ENCODE assay signal across 11 cellular contexts in genomic region chr7:26186364-26187311, GRCh38. TPM values are rescaled to one million over a fixed set of nuclear protein-coding genes. Genes with fewer than 3 reads are reported as not detected.
DNase-seq lines count a peak whose midpoint lies in the region; ATAC-seq, FAIRE-seq and TF ChIP-seq lines count a peak whose summit lies in the region.
"Had no signal": no experiment of that assay in that cellular context is flagged by ENCODE, and none has a peak within 500 bp of the region (broad histone marks: within the 10 kb centered on the region; RNA-seq: fewer than 3 reads in every experiment).

No MANE protein-coding gene starts in this region.

- FAIRE-seq in GM12878 (lab: Jason Lieb, UNC) (no peak), small intestine (lab: Jason Lieb, UNC) (no peak)

- SMC1A ChIA-PET in GM12878 (lab: Charles Lee; ENCODE audit: uncharacterized antibody, unreplicated experiment) = interaction anchor here (1.0 to 3.3 kb wide), 7 partner anchors 10 to 293 kb away, joined by 3 to 23 read pairs (median 5); no protein-coding TSS in a partner anchor

- no peaks in the 10 kb centered on the region for H3K27me3 Mint-ChIP-seq in T-helper 2 cell treated with Interferon-gamma antibody and Interleukin-4, amounts not matched to agents 5 μg/mL and 100 μg/mL, for 36 hours (ENCODE audit: low read depth)
- peaks cover 6% of the 10 kb centered on the region for H3K27me3 Mint-ChIP-seq in glutamatergic neuron (ENCODE audit: unreplicated experiment)

- H4K20me1 ChIP-seq in GM12878 (ENCODE audit: control insufficient read depth, insufficient read depth) = no peaks in the 10 kb centered on the region; the same call in 1 of the 2 replicates

- no peak for TF ChIP-seq RAD21 in GM12878 (IDR thresholded peaks at IDR 0.05; ENCODE audit: insufficient read depth, low read depth, low read length)

- RAD21 ChIA-PET in GM12878 (lab: Charles Lee; ENCODE audit: unreplicated experiment) = interaction anchor here (0.7 to 2.7 kb wide), 3 partner anchors 8 to 95 kb away, joined by 3 to 13 read pairs (median 3); no protein-coding TSS in a partner anchor

- H3K27ac ChIP-seq in GM12878 (ENCODE audit: control insufficient read depth, insufficient read depth) = no peak overlapping the region
- H3K27ac ChIP-seq in small intestine (ENCODE audit: low read depth in 1 of 2, low read length in 1 of 2) = peak overlapping the region in 1 of 2 donors; percentile 11
- H3K27ac ChIP-seq: left ventricle myocardium inferior had no signal

- in situ Hi-C loops in GM12878 (cut with MboI) = no loop called here

- CTCF ChIA-PET in GM12878 (lab: Yijun Ruan, JAX) = interaction anchor here (0.8 to 3.0 kb wide), 6 partner anchors 11 to 293 kb away, joined by 3 to 29 read pairs (median 4); no protein-coding TSS in a partner anchor

- no TSS peak for BruUV-seq in GM12878 (replicated peaks; lab: Mats Ljungman, UMichigan)

- H3K4me2 ChIP-seq in GM12878 (ENCODE audit: control insufficient read depth, insufficient read depth) = no peak overlapping the region

- H3K4me1 Mint-ChIP-seq in T-helper 2 cell treated with Interferon-gamma antibody and Interleukin-4, amounts not matched to agents 5 μg/mL and 100 μg/mL, for 36 hours (ENCODE audit: low read depth) = peaks cover 64% of the 10 kb centered on the region
- H3K4me1 Mint-ChIP-seq in glutamatergic neuron (ENCODE audit: low read depth, unreplicated experiment) = peaks cover 3% of the 10 kb centered on the region

- ATAC-seq in GM12878 = peak; percentile 5

- H3K9me3 Mint-ChIP-seq in T-helper 2 cell treated with Interferon-gamma antibody and Interleukin-4, amounts not matched to agents 5 μg/mL and 100 μg/mL, for 36 hours = no peaks in the 10 kb centered on the region
- H3K9me3 Mint-ChIP-seq in glutamatergic neuron (ENCODE audit: unreplicated experiment) = peaks cover 6% of the 10 kb centered on the region

- peak; percentile 68 for TF ChIP-seq POLR2A in GM12878 (IDR thresholded peaks at IDR 0.05; ENCODE audit: low read depth, low read length)

- POLR2A ChIA-PET in GM12878 (lab: Charles Lee) = interaction anchor here (0.6 to 2.6 kb wide), 3 partner anchors 11 to 74 kb away, joined by 4 to 8 read pairs (median 6); no protein-coding TSS in a partner anchor

- H3K9me3 ChIP-seq in GM12878 (replicated peaks; ENCODE audit: control insufficient read depth, insufficient read depth, low read length) = no peaks in the 10 kb centered on the region
- no peaks in the 10 kb centered on the region for H3K9me3 ChIP-seq in small intestine (ENCODE audit: control insufficient read depth, low read depth)
- H3K9me3 ChIP-seq: left ventricle myocardium inferior, sigmoid colon had no signal

- no peak overlapping the region for H3K9ac ChIP-seq in GM12878 (ENCODE audit: control insufficient read depth, insufficient read depth, low read length)

- TF ChIP-seq EP300 in GM12878 (IDR thresholded peaks at IDR 0.05; ENCODE audit: borderline replicate concordance in 1 of 2, control insufficient read depth in 1 of 2, low read depth in 2 of 2, low read length in 2 of 2) = no peak

- 72% methylated on average over 5 of the region's 5 CpGs for WGBS in GM12878 (ENCODE audit: insufficient coverage, insufficient replicate concordance, low lambda C conversion rate, missing lambda C conversion rate)
- 74 to 84% (median 80%) methylated on average over 5 of the region's 5 CpGs for WGBS in small intestine, 3 donors

- peak overlapping the region; percentile 73 for H3K27ac Mint-ChIP-seq in T-helper 2 cell treated with Interferon-gamma antibody and Interleukin-4, amounts not matched to agents 5 μg/mL and 100 μg/mL, for 36 hours
- no peak overlapping the region for H3K27ac Mint-ChIP-seq in glutamatergic neuron (ENCODE audit: unreplicated experiment)

- DNase-seq in T-helper 2 cell treated with Interferon-gamma antibody and Interleukin-4, amounts not matched to agents 5 μg/mL and 100 μg/mL, for 36 hours (ENCODE audit: low spot score) = no peak
- DNase-seq in T-helper 2 cell (no peak), NCI-H226 (peak; percentile 50), GM12878 (ENCODE audit: low read depth, low spot score) (no peak), small intestine (peak; percentile 3), cerebellum (ENCODE audit: low spot score) (no peak), glutamatergic neuron (no peak), posterior cingulate gyrus (no peak)
- DNase-seq: caudate nucleus, left ventricle myocardium inferior, sigmoid colon had no signal

- H3K4me3 ChIP-seq in GM12878 (no peak overlapping the region), small intestine (ENCODE audit: low read depth in 1 of 2, low read length in 2 of 2) (no peak overlapping the region)
- H3K4me3 ChIP-seq: left ventricle myocardium inferior, sigmoid colon had no signal

- H3K36me3 Mint-ChIP-seq in T-helper 2 cell treated with Interferon-gamma antibody and Interleukin-4, amounts not matched to agents 5 μg/mL and 100 μg/mL, for 36 hours (ENCODE audit: low read depth) = peaks cover 79% of the 10 kb centered on the region
- no peaks in the 10 kb centered on the region for H3K36me3 Mint-ChIP-seq in glutamatergic neuron (ENCODE audit: unreplicated experiment)

- H3K4me3 Mint-ChIP-seq in T-helper 2 cell treated with Interferon-gamma antibody and Interleukin-4, amounts not matched to agents 5 μg/mL and 100 μg/mL, for 36 hours = no peak overlapping the region
- H3K4me3 Mint-ChIP-seq in glutamatergic neuron (ENCODE audit: unreplicated experiment) = no peak overlapping the region

- H3K27me3 ChIP-seq in GM12878 (replicated peaks in 1 of 2; ENCODE audit: control insufficient read depth in 2 of 2, insufficient read depth in 2 of 2, low read length in 1 of 2) (no peaks in the 10 kb centered on the region), small intestine (ENCODE audit: control insufficient read depth in 2 of 2, insufficient read depth in 2 of 2, low read length in 2 of 2) (no peaks in the 10 kb centered on the region)
- H3K27me3 ChIP-seq: sigmoid colon had no signal

- TF ChIP-seq CTCF in GM12878 (IDR thresholded peaks at IDR 0.05 in 2 of 3, conservative IDR thresholded peaks at IDR 0.05 in 1 of 3; ENCODE audit: control insufficient read depth in 2 of 3, extremely low read depth in 1 of 3, insufficient read depth in 1 of 3, low read depth in 3 of 3, low read length in 3 of 3) = no peak
- TF ChIP-seq CTCF in glutamatergic neuron (IDR thresholded peaks at IDR 0.05; ENCODE audit: partially characterized antibody, unreplicated experiment) = no peak

- no peak overlapping the region for H2AFZ ChIP-seq in GM12878 (ENCODE audit: control insufficient read depth, low read depth, low read length)

- peaks cover 8% of the 10 kb centered on the region; the same call in 1 of the 2 replicates for H3K4me1 ChIP-seq in GM12878 (ENCODE audit: control insufficient read depth, insufficient read depth, low read length)
- H3K4me1 ChIP-seq in small intestine (ENCODE audit: control insufficient read depth in 2 of 2, insufficient read depth in 1 of 2, low read depth in 1 of 2, low read length in 1 of 2) = peaks cover 2 to 3% of the 10 kb centered on the region in 2 donors

- H3K79me2 ChIP-seq in GM12878 (ENCODE audit: control insufficient read depth, insufficient read depth, low read length) = peaks cover 16% of the 10 kb centered on the region

- peaks cover 3 to 19% of the 10 kb centered on the region in 2 experiments; a peak in 3 of 4 replicates for H3K36me3 ChIP-seq in GM12878 (ENCODE audit: control insufficient read depth in 2 of 2, insufficient read depth in 2 of 2, low read length in 1 of 2)
- H3K36me3 ChIP-seq in small intestine (ENCODE audit: control insufficient read depth in 2 of 2, insufficient read depth in 2 of 2, low read length in 2 of 2) = peaks cover 2 to 13% of the 10 kb centered on the region in 2 donors

- intact Hi-C loops in GM12878 (cut with micrococcal nuclease; ENCODE audit: unreplicated experiment) = no loop called here
- intact Hi-C loops in posterior cingulate gyrus (cut with DNase I) = no loop called here

RNA-seq across cellular contexts. Expression of gene HNRNPA2B1, which starts 13.9 kb away (rescaled TPM):
- 404 and 419 TPM in 2 replicates for total RNA-seq in GM12878 (2013; cell fraction: nucleolus; rRNA removed)
- total RNA-seq in GM12878 (2014; rRNA removed) (295 and 319 TPM in 2 replicates), GM12878 (2014; rRNA removed; fragmentation: Illumina TruSeq; extraction: Trizol) (603 and 632 TPM in 2 replicates), GM12878 (2021) (699 and 740 TPM in 2 replicates), cerebellum (193 TPM), glutamatergic neuron (ENCODE audit: unreplicated experiment) (685 TPM)
- polyA plus RNA-seq in GM12878 (2011; ENCODE audit: low read depth) = 532 TPM
- polyA plus RNA-seq in GM12878 (2011; rRNA removed) (721 and 1,149 TPM in 2 replicates), GM12878 (2014; fragmentation: Illumina TruSeq; extraction: Trizol) (1,357 and 1,719 TPM in 2 replicates), GM12878 (2014; fragmentation: Nextera tagmentation; extraction: Ambion mirVana) (1,000 to 10,000 TPM in 1 of 2 experiments, 100 to 1,000 TPM in 1; 726 to 1,124 TPM), GM12878 (2014; rRNA removed) (1,063 and 1,240 TPM in 2 replicates), GM12878 (2016; fragmentation: Nextera tagmentation; extraction: Ambion mirVana) (1,000 to 10,000 TPM; 1,359 to 1,396 TPM), small intestine (1,000 to 10,000 TPM in 1 of 3 donors, 100 to 1,000 TPM in 2; 495 to 1,007 (median 600) TPM)
- 265 and 307 TPM in 2 replicates for polyA plus RNA-seq in GM12878 (2011; cell fraction: cytosol; rRNA removed)
- 577 and 864 TPM in 2 replicates for polyA plus RNA-seq in GM12878 (2011; cell fraction: nucleus; rRNA removed)
- 686 TPM in 2 replicates for polyA plus RNA-seq in GM12878 (2012)
- polyA minus RNA-seq in GM12878 (2011; rRNA and poly(A)+ RNA removed) = 198 and 212 TPM in 2 replicates
- 167 and 191 TPM in 2 replicates for polyA minus RNA-seq in GM12878 (2011; cell fraction: cytosol; rRNA and poly(A)+ RNA removed)
- polyA minus RNA-seq in GM12878 (2011; cell fraction: nucleus; rRNA and poly(A)+ RNA removed) = 133 and 235 TPM in 2 replicates

RNA-seq across cellular contexts. Expression of gene CBX3, which starts 14.9 kb away (rescaled TPM):
- total RNA-seq in GM12878 (2013; cell fraction: nucleolus; rRNA removed) = 188 TPM in 2 replicates
- 153 and 181 TPM in 2 replicates for total RNA-seq in GM12878 (2014; rRNA removed)
- 303 and 305 TPM in 2 replicates for total RNA-seq in GM12878 (2014; rRNA removed; fragmentation: Illumina TruSeq; extraction: Trizol)
- 194 and 201 TPM in 2 replicates for total RNA-seq in GM12878 (2021)
- polyA plus RNA-seq in GM12878 (2011; ENCODE audit: low read depth) = 71.4 TPM
- polyA plus RNA-seq in GM12878 (2011; rRNA removed) = 238 and 407 TPM in 2 replicates
- 70.7 and 72.5 TPM in 2 replicates for polyA plus RNA-seq in GM12878 (2011; cell fraction: cytosol; rRNA removed)
- polyA plus RNA-seq in GM12878 (2011; cell fraction: nucleus; rRNA removed) = 112 and 122 TPM in 2 replicates
- polyA plus RNA-seq in GM12878 (2012) = 150 and 167 TPM in 2 replicates
- polyA plus RNA-seq in GM12878 (2014; fragmentation: Illumina TruSeq; extraction: Trizol) = 307 and 369 TPM in 2 replicates
- polyA plus RNA-seq in GM12878 (2014; fragmentation: Nextera tagmentation; extraction: Ambion mirVana) = 100 to 1,000 TPM; 205 to 247 TPM
- polyA plus RNA-seq in GM12878 (2014; rRNA removed) = 191 and 239 TPM in 2 replicates
- 100 to 1,000 TPM; 205 to 212 TPM for polyA plus RNA-seq in GM12878 (2016; fragmentation: Nextera tagmentation; extraction: Ambion mirVana)
- polyA minus RNA-seq in GM12878 (2011; rRNA and poly(A)+ RNA removed) = 44.8 and 66.0 TPM in 2 replicates
- 27.1 and 39.7 TPM in 2 replicates for polyA minus RNA-seq in GM12878 (2011; cell fraction: cytosol; rRNA and poly(A)+ RNA removed)
- polyA minus RNA-seq in GM12878 (2011; cell fraction: nucleus; rRNA and poly(A)+ RNA removed) = 83.8 and 123 TPM in 2 replicates
- 100 to 1,000 TPM; 145 to 181 (median 177) TPM for polyA plus RNA-seq in small intestine
- 122 TPM for total RNA-seq in cerebellum
- 191 TPM for total RNA-seq in glutamatergic neuron (ENCODE audit: unreplicated experiment)

RNA-seq across cellular contexts. Expression of gene NFE2L3, which starts 34.6 kb away (rescaled TPM):
- 31.0 and 35.3 TPM in 2 replicates for total RNA-seq in GM12878 (2013; cell fraction: nucleolus; rRNA removed)
- 17.2 and 17.4 TPM in 2 replicates for total RNA-seq in GM12878 (2014; rRNA removed)
- total RNA-seq in GM12878 (2014; rRNA removed; fragmentation: Illumina TruSeq; extraction: Trizol) = 21.0 and 21.2 TPM in 2 replicates
- 14.5 and 15.7 TPM in 2 replicates for total RNA-seq in GM12878 (2021)
- 4.8 TPM for polyA plus RNA-seq in GM12878 (2011; ENCODE audit: low read depth)
- polyA plus RNA-seq in GM12878 (2011; rRNA removed) = 34.9 and 45.3 TPM in 2 replicates
- 11.7 and 17.7 TPM in 2 replicates for polyA plus RNA-seq in GM12878 (2011; cell fraction: cytosol; rRNA removed)
- 14.0 and 14.4 TPM in 2 replicates for polyA plus RNA-seq in GM12878 (2011; cell fraction: nucleus; rRNA removed)
- 6.8 and 11.8 TPM in 2 replicates for polyA plus RNA-seq in GM12878 (2012)
- 21.6 and 24.9 TPM in 2 replicates for polyA plus RNA-seq in GM12878 (2014; fragmentation: Illumina TruSeq; extraction: Trizol)
- 1 to 10 TPM; 4.9 to 8.9 TPM for polyA plus RNA-seq in GM12878 (2014; fragmentation: Nextera tagmentation; extraction: Ambion mirVana)
- 10.2 and 11.5 TPM in 2 replicates for polyA plus RNA-seq in GM12878 (2014; rRNA removed)
- 1 to 10 TPM; 4.4 to 6.8 TPM for polyA plus RNA-seq in GM12878 (2016; fragmentation: Nextera tagmentation; extraction: Ambion mirVana)
- 20.6 and 35.0 TPM in 2 replicates for polyA minus RNA-seq in GM12878 (2011; rRNA and poly(A)+ RNA removed)
- 11.5 and 11.9 TPM in 2 replicates for polyA minus RNA-seq in GM12878 (2011; cell fraction: cytosol; rRNA and poly(A)+ RNA removed)
- polyA minus RNA-seq in GM12878 (2011; cell fraction: nucleus; rRNA and poly(A)+ RNA removed) = 11.0 and 12.6 TPM in 2 replicates
- polyA plus RNA-seq in small intestine = 10 to 100 TPM in 1 of 3 donors, 1 to 10 TPM in 2; 1.8 to 12.5 (median 2.7) TPM
- total RNA-seq in cerebellum = 11.7 TPM
- 42.1 TPM for total RNA-seq in glutamatergic neuron (ENCODE audit: unreplicated experiment)

Comparison
In these comparisons a context has a peak if more than half of its experiments do, and no peak if none do; other contexts are left out.
1. DNase-seq: peak in NCI-H226 (single experiment) and small intestine (single experiment); none in T-helper 2 cell treated with Interferon-gamma antibody and Interleukin-4, amounts not matched to agents 5 μg/mL and 100 μg/mL, for 36 hours (single experiment), T-helper 2 cell (0 of 5), GM12878 (single experiment), cerebellum (single experiment), glutamatergic neuron (single experiment) and posterior cingulate gyrus (0 of 10).